1 cellular context compared by ENCODE assay signal in genomic region chr13:27263438-27263837, GRCh38.
A peak's percentile ranks its signal among the peaks of the same experiment; 100 is the strongest.
TF ChIP-seq lines count a peak whose summit lies in the region.

No MANE protein-coding gene starts in this region.

TF ChIP-seq in SK-N-SH, 30 proteins besides CTCF, POLR2A, EP300 and RAD21:
- TF ChIP-seq POLR2AphosphoS5 (IDR thresholded peaks at IDR 0.05; ENCODE audit: low read depth, low read length) (0 out of 2 replicates have a peak, but pooled peaks have one; percentile 24), NFIC (IDR thresholded peaks at IDR 0.05; ENCODE audit: borderline replicate concordance) (no peak), TCF12 (IDR thresholded peaks at IDR 0.05) (no peak), CHD2 (IDR thresholded peaks at IDR 0.05; ENCODE audit: low read length, partially characterized antibody) (peak; percentile 82), SMC3 (IDR thresholded peaks at IDR 0.05; ENCODE audit: low read depth, low read length) (no peak), MXI1 (IDR thresholded peaks at IDR 0.05; ENCODE audit: low read depth, low read length) (no peak), YY1 (IDR thresholded peaks at IDR 0.05; ENCODE audit: low read depth) (no peak), FOXM1 (IDR thresholded peaks at IDR 0.05; ENCODE audit: low read depth) (no peak), ELF1 (IDR thresholded peaks at IDR 0.05) (no peak), RCOR1 (IDR thresholded peaks at IDR 0.05; ENCODE audit: low read length) (peak; percentile 97), RFX5 (IDR thresholded peaks at IDR 0.05; ENCODE audit: low read length) (no peak), RXRA (IDR thresholded peaks at IDR 0.05; ENCODE audit: borderline replicate concordance, low read depth) (no peak), GATA2 (CRISPR knock-in tag; IDR thresholded peaks at IDR 0.05) (peak; percentile 92), USF2 (IDR thresholded peaks at IDR 0.05; ENCODE audit: borderline replicate concordance, low read depth, low read length) (no peak)
- TF ChIP-seq, protein P1, sequence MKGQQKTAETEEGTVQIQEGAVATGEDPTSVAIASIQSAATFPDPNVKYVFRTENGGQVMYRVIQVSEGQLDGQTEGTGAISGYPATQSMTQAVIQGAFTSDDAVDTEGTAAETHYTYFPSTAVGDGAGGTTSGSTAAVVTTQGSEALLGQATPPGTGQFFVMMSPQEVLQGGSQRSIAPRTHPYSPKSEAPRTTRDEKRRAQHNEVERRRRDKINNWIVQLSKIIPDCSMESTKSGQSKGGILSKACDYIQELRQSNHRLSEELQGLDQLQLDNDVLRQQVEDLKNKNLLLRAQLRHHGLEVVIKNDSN (IDR thresholded peaks at IDR 0.05; ENCODE audit: borderline replicate concordance, low read depth) = no peak
